Comparison of ENCODE assay signal across 23 cellular contexts in the genomic region with DNA sequence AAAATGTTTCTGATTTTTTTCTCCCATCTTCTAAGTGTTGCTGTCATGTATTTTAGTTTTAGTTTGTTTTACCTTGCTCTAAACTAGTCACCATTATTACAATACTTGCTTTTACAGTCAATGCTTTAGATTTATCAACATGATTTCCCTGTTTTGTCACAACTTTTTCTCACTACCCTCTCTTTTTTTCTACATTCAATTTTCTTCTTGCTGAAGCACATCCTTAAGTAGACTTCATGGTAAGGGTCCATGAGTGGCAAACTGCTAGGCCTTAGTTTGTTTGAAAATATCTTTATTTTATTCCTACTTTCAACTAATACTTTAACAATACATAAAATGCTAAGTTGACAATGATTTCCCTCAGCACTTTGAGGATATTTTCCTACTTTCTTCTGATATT.
"Had no signal": no experiment of that assay in that cellular context is flagged by ENCODE, and none has a peak within 500 bp of the region (broad histone marks: within the 10 kb centered on the region; RNA-seq: fewer than 3 reads in every experiment).

No MANE protein-coding gene starts in this region.

- ATAC-seq: effector memory CD8-positive, alpha-beta T cell; foreskin keratinocyte; gastroesophageal sphincter; heart left ventricle; left cardiac atrium; left lung; left ventricle myocardium superior; lower lobe of right lung; mucosa of descending colon; naive thymus-derived CD8-positive, alpha-beta T cell had no signal

- H3K27ac Mint-ChIP-seq: dendritic cell treated with granulocyte-macrophage colony-stimulating factor and Interleukin-4, amounts not matched to agents 40 ng/mL and 50 ng/mL, for 4 days; mesothelial cell of epicardium; naive thymus-derived CD8-positive, alpha-beta T cell had no signal

- H3K36me3 ChIP-seq: colonic mucosa, lower lobe of right lung had no signal

- H3K4me1 ChIP-seq: colonic mucosa, esophagus muscularis mucosa, gastroesophageal sphincter, heart left ventricle, left lung, lower lobe of right lung had no signal

- H3K4me3 ChIP-seq: colonic mucosa, esophagus muscularis mucosa, gastroesophageal sphincter, heart left ventricle, hepatocyte, left lung, lower lobe of right lung, mucosa of descending colon had no signal

- H3K4me2 ChIP-seq: hepatocyte had no signal

- DNase-seq: colonic mucosa; cortex of kidney; effector CD8-positive, alpha-beta T cell; effector memory CD8-positive, alpha-beta T cell; foreskin keratinocyte; heart left ventricle; hypothalamus; immature natural killer cell; islet precursor cell; kidney; left cardiac atrium; left lung; left ventricle myocardium superior; lower lobe of right lung; mesenchymal stem cell; mucosa of descending colon; naive B cell; naive thymus-derived CD8-positive, alpha-beta T cell had no signal

- H2AFZ ChIP-seq: hepatocyte had no signal

- H3K4me1 Mint-ChIP-seq: mesothelial cell of epicardium; naive B cell; naive thymus-derived CD8-positive, alpha-beta T cell had no signal

- H3K27ac ChIP-seq: colonic mucosa, esophagus muscularis mucosa, foreskin keratinocyte, gastroesophageal sphincter, heart left ventricle, hepatocyte, left lung, lower lobe of right lung had no signal

- H3K4me3 Mint-ChIP-seq: dendritic cell treated with granulocyte-macrophage colony-stimulating factor and Interleukin-4, amounts not matched to agents 40 ng/mL and 50 ng/mL, for 4 days; effector memory CD8-positive, alpha-beta T cell; immature natural killer cell; mesothelial cell of epicardium; naive B cell; naive thymus-derived CD8-positive, alpha-beta T cell had no signal

- H3K79me2 ChIP-seq: hepatocyte had no signal

- H3K27me3 ChIP-seq: colonic mucosa, esophagus muscularis mucosa, foreskin keratinocyte, gastroesophageal sphincter, heart left ventricle, hepatocyte, left lung had no signal

- H3K27me3 Mint-ChIP-seq: dendritic cell treated with granulocyte-macrophage colony-stimulating factor and Interleukin-4, amounts not matched to agents 40 ng/mL and 50 ng/mL, for 4 days; effector memory CD8-positive, alpha-beta T cell; naive B cell; naive thymus-derived CD8-positive, alpha-beta T cell had no signal
